24 cellular contexts compared by ENCODE assay signal in genomic region chr1:107344268-107344667, GRCh38.
"Had no signal": no experiment of that assay in that cellular context is flagged by ENCODE, and none has a peak within 500 bp of the region (broad histone marks: within the 10 kb centered on the region; RNA-seq: fewer than 3 reads in every experiment).

No MANE protein-coding gene starts in this region.

- ATAC-seq: activated CD4-positive, alpha-beta T cell treated with anti-CD3 and anti-CD28 coated beads for 36 hours; activated CD8-positive, alpha-beta memory T cell treated with anti-CD3 and anti-CD28 coated beads, Interleukin-2, amount 10 ng/mL, durations not matched to agents 7 days and 5 days; activated CD8-positive, alpha-beta T cell treated with anti-CD3 and anti-CD28 coated beads, Interleukin-2, amount 10 ng/mL, durations not matched to agents 7 days and 5 days; natural killer cell treated with Interleukin-12 subunit alpha and Interleukin-12 subunit beta and Interleukin-15 and Interleukin-18, amount 100 ng/mL, for 72 hours; right cardiac atrium; stimulated activated naive B cell treated with anti-CD40 and anti-IgM and Interleukin-4, amounts not matched to agents 10 μg/mL and 1 μg/mL and 100 μg/mL, for 72 hours had no signal

- H3K27me3 Mint-ChIP-seq: activated CD8-positive, alpha-beta memory T cell treated with anti-CD3 and anti-CD28 coated beads, Interleukin-2, amount 10 ng/mL, durations not matched to agents 7 days and 5 days; dendritic cell treated with granulocyte-macrophage colony-stimulating factor and Interleukin-4, amounts not matched to agents 40 ng/mL and 50 ng/mL, for 4 days had no signal

- DNase-seq: activated CD4-positive, alpha-beta T cell treated with anti-CD3 and anti-CD28 coated beads for 36 hours; activated CD4-positive, CD25-positive, alpha-beta regulatory T cell; activated CD8-positive, alpha-beta memory T cell treated with anti-CD3 and anti-CD28 coated beads, Interleukin-2, amount 10 ng/mL, durations not matched to agents 7 days and 5 days; activated CD8-positive, alpha-beta T cell treated with anti-CD3 and anti-CD28 coated beads, Interleukin-2, amount 10 ng/mL, durations not matched to agents 7 days and 5 days; activated naive CD4-positive, alpha-beta T cell treated with Interleukin-2 at 50 U/mL for 16 hours; activated T-cell treated with anti-CD3 and anti-CD28 coated beads, Interleukin-2, amount 50 U/mL, for 48 hours; anterior cingulate cortex; esophagus squamous epithelium; foreskin melanocyte; left ventricle myocardium inferior; mesendoderm; nucleus accumbens; right cardiac atrium; stimulated activated CD4-positive, alpha-beta T cell treated with anti-CD3 and anti-CD28 coated beads, Interleukin-15, amount 100 ng/mL, for 24 hours; stimulated activated CD4-positive, alpha-beta T cell treated with anti-CD3 and anti-CD28 coated beads, Interleukin-2, amount 100 ng/mL, for 24 hours; stimulated activated naive B cell treated with anti-CD40 and anti-IgM and Interleukin-4, amounts not matched to agents 10 μg/mL and 1 μg/mL and 100 μg/mL, for 72 hours; stomach; thyroid gland; upper lobe of left lung had no signal

- H3K4me3 Mint-ChIP-seq: activated CD4-positive, alpha-beta T cell treated with anti-CD3 and anti-CD28 coated beads for 36 hours; activated CD8-positive, alpha-beta memory T cell treated with anti-CD3 and anti-CD28 coated beads, Interleukin-2, amount 10 ng/mL, durations not matched to agents 7 days and 5 days; activated CD8-positive, alpha-beta T cell treated with anti-CD3 and anti-CD28 coated beads, Interleukin-2, amount 10 ng/mL, durations not matched to agents 7 days and 5 days; activated naive CD8-positive, alpha-beta T cell; central memory CD8-positive, alpha-beta T cell; dendritic cell treated with granulocyte-macrophage colony-stimulating factor and Interleukin-4, amounts not matched to agents 40 ng/mL and 50 ng/mL, for 4 days; natural killer cell treated with Interleukin-12 subunit alpha and Interleukin-12 subunit beta and Interleukin-15 and Interleukin-18, amount 100 ng/mL, for 72 hours; stimulated activated naive B cell treated with anti-CD40 and anti-IgM and Interleukin-4, amounts not matched to agents 10 μg/mL and 1 μg/mL and 100 μg/mL, for 72 hours; T-helper 2 cell treated with Interferon-gamma antibody and Interleukin-4, amounts not matched to agents 5 μg/mL and 100 μg/mL, for 36 hours had no signal

- H3K9me3 Mint-ChIP-seq: central memory CD8-positive, alpha-beta T cell; dendritic cell treated with granulocyte-macrophage colony-stimulating factor and Interleukin-4, amounts not matched to agents 40 ng/mL and 50 ng/mL, for 4 days; natural killer cell treated with Interleukin-12 subunit alpha and Interleukin-12 subunit beta and Interleukin-15 and Interleukin-18, amount 100 ng/mL, for 72 hours; stimulated activated naive B cell treated with anti-CD40 and anti-IgM and Interleukin-4, amounts not matched to agents 10 μg/mL and 1 μg/mL and 100 μg/mL, for 72 hours; T-helper 2 cell treated with Interferon-gamma antibody and Interleukin-4, amounts not matched to agents 5 μg/mL and 100 μg/mL, for 36 hours had no signal

- H3K36me3 Mint-ChIP-seq: activated CD8-positive, alpha-beta memory T cell treated with anti-CD3 and anti-CD28 coated beads, Interleukin-2, amount 10 ng/mL, durations not matched to agents 7 days and 5 days; activated naive CD8-positive, alpha-beta T cell; natural killer cell treated with Interleukin-12 subunit alpha and Interleukin-12 subunit beta and Interleukin-15 and Interleukin-18, amount 100 ng/mL, for 72 hours; stimulated activated naive B cell treated with anti-CD40 and anti-IgM and Interleukin-4, amounts not matched to agents 10 μg/mL and 1 μg/mL and 100 μg/mL, for 72 hours had no signal

- H3K27ac Mint-ChIP-seq: activated CD4-positive, alpha-beta T cell treated with anti-CD3 and anti-CD28 coated beads for 36 hours; activated CD8-positive, alpha-beta memory T cell treated with anti-CD3 and anti-CD28 coated beads, Interleukin-2, amount 10 ng/mL, durations not matched to agents 7 days and 5 days; activated CD8-positive, alpha-beta T cell treated with anti-CD3 and anti-CD28 coated beads, Interleukin-2, amount 10 ng/mL, durations not matched to agents 7 days and 5 days; activated naive CD8-positive, alpha-beta T cell; dendritic cell treated with granulocyte-macrophage colony-stimulating factor and Interleukin-4, amounts not matched to agents 40 ng/mL and 50 ng/mL, for 4 days; natural killer cell treated with Interleukin-12 subunit alpha and Interleukin-12 subunit beta and Interleukin-15 and Interleukin-18, amount 100 ng/mL, for 72 hours; stimulated activated naive B cell treated with anti-CD40 and anti-IgM and Interleukin-4, amounts not matched to agents 10 μg/mL and 1 μg/mL and 100 μg/mL, for 72 hours; T-helper 2 cell treated with Interferon-gamma antibody and Interleukin-4, amounts not matched to agents 5 μg/mL and 100 μg/mL, for 36 hours had no signal

- H3K4me1 Mint-ChIP-seq: activated CD4-positive, alpha-beta T cell treated with anti-CD3 and anti-CD28 coated beads for 36 hours; activated CD8-positive, alpha-beta memory T cell treated with anti-CD3 and anti-CD28 coated beads, Interleukin-2, amount 10 ng/mL, durations not matched to agents 7 days and 5 days; central memory CD8-positive, alpha-beta T cell; stimulated activated naive B cell treated with anti-CD40 and anti-IgM and Interleukin-4, amounts not matched to agents 10 μg/mL and 1 μg/mL and 100 μg/mL, for 72 hours had no signal
